26 cellular contexts compared by ENCODE assay signal in genomic region chr2:96400049-96401000, GRCh38.
DNase-seq lines count a peak whose midpoint lies in the region; ATAC-seq and FAIRE-seq lines count a peak whose summit lies in the region.
"Had no signal": no experiment of that assay in that cellular context is flagged by ENCODE, and none has a peak within 500 bp of the region (broad histone marks: within the 10 kb centered on the region; RNA-seq: fewer than 3 reads in every experiment).

No MANE protein-coding gene starts in this region.

- intact Hi-C loops in Right ventricle myocardium superior (cut with DNase I) (no loop called here), left ventricle myocardium superior (cut with micrococcal nuclease) (no loop called here)

- no peak for DNase-seq in Right ventricle myocardium superior
- DNase-seq in left ventricle myocardium superior: no peak
- DNase-seq in NCI-H69 (lab: John Stamatoyannopoulos, UW): peak; percentile 77
- DNase-seq in middle frontal gyrus (ENCODE audit: extremely low spot score, low spot score): peak; percentile 48
- no peak for DNase-seq in urothelium cell line (ENCODE audit: low spot score)
- DNase-seq in GM19238 (ENCODE audit: insufficient read length, low spot score): no peak
- DNase-seq in cerebellar nuclear complex (lab: John Stamatoyannopoulos, UW): no peak
- DNase-seq: activated CD4-positive, alpha-beta T cell treated with anti-CD3 and anti-CD28 coated beads for 36 hours; activated CD8-positive, alpha-beta T cell treated with anti-CD3 and anti-CD28 coated beads, Interleukin-2, amount 10 ng/mL, durations not matched to agents 7 days and 5 days; activated gamma-delta T cell treated with Interleukin-2 at 50 U/mL for 16 hours; activated naive CD8-positive, alpha-beta T cell treated with anti-CD3 and anti-CD28 coated beads, Interleukin-2, amount 50 U/mL, for 24 hours; activated T-cell treated with anti-CD3 and anti-CD28 coated beads, Interleukin-2, amount 50 U/mL, for 24 hours; C1 segment of cervical spinal cord; Caco-2; caudate nucleus; dermis blood vessel endothelial cell; foreskin fibroblast; HCEC 1CT; IMR-90; left ventricle myocardium inferior; MV-4-11; NCI-H1436 treated with DMSO at 0.1 percent for 48 hours; NCI-H524; PC-3; SHP77; stimulated activated CD4-positive, alpha-beta T cell treated with anti-CD3 and anti-CD28 coated beads, Interleukin-4, amount 100 ng/mL, for 24 hours had no signal

- ATAC-seq in Right ventricle myocardium superior (ENCODE audit: poor library complexity) (peak; percentile 24), left ventricle myocardium superior (no peak)
- ATAC-seq: activated CD4-positive, alpha-beta T cell treated with anti-CD3 and anti-CD28 coated beads for 36 hours; activated CD8-positive, alpha-beta T cell treated with anti-CD3 and anti-CD28 coated beads, Interleukin-2, amount 10 ng/mL, durations not matched to agents 7 days and 5 days; activated naive CD8-positive, alpha-beta T cell treated with anti-CD3 and anti-CD28 coated beads, Interleukin-2, amount 50 U/mL, for 24 hours; PC-3 had no signal

- FAIRE-seq in urothelium cell line (lab: Jason Lieb, UNC): peak; percentile 35

Comparison
In these comparisons a context has a peak if more than half of its experiments do, and no peak if none do; other contexts are left out.
1. DNase-seq: peak in NCI-H69 (single experiment) and middle frontal gyrus (single experiment); none in Right ventricle myocardium superior (single experiment), left ventricle myocardium superior (single experiment), urothelium cell line (single experiment), GM19238 (single experiment) and cerebellar nuclear complex (0 of 2).